ENCODE assay signal across 1 cellular context in genomic region chr1:44401256-44402228, GRCh38.
TF ChIP-seq lines count a peak whose summit lies in the region.

No MANE protein-coding gene starts in this region.

TF ChIP-seq in HepG2, 621 proteins besides CTCF, POLR2A, EP300 and RAD21 (continued from another document and continues in another):
- TF ChIP-seq ZBTB4 (CRISPR knock-in tag; IDR thresholded peaks at IDR 0.05; ENCODE audit: borderline replicate concordance) = no peak
- peak; percentile 35; the same call in 1 of the 2 replicates for TF ChIP-seq ELF1 (CRISPR knock-in tag; IDR thresholded peaks at IDR 0.05)
- TF ChIP-seq NCOR1 (IDR thresholded peaks at IDR 0.05; ENCODE audit: borderline replicate concordance, low read length) = peak; percentile 51; the same call in 1 of the 2 replicates
- TF ChIP-seq THAP11 (CRISPR knock-in tag; IDR thresholded peaks at IDR 0.05) = peak; percentile 64
- TF ChIP-seq NR2F2 (IDR thresholded peaks at IDR 0.05; ENCODE audit: borderline replicate concordance, low read depth) = 0 out of 2 replicates have a peak, but pooled peaks have one; percentile 24
- no peak for TF ChIP-seq ZNF670 (CRISPR knock-in tag; IDR thresholded peaks at IDR 0.05; ENCODE audit: borderline replicate concordance)
- peak; percentile 62 for TF ChIP-seq POLR2AphosphoS5 (IDR thresholded peaks at IDR 0.05; ENCODE audit: low read depth, low read length)
- 0 out of 2 replicates have a peak, but pooled peaks have one; percentile 42 for TF ChIP-seq SMAD3 (CRISPR knock-in tag; IDR thresholded peaks at IDR 0.05)
- TF ChIP-seq ASH2L (IDR thresholded peaks at IDR 0.05; ENCODE audit: insufficient read length, low read depth, low read length) = peak; percentile 85
- peak; percentile 53 for TF ChIP-seq SAP130 (CRISPR knock-in tag; IDR thresholded peaks at IDR 0.05; ENCODE audit: low read depth)
- no peak for TF ChIP-seq ATRX (CRISPR knock-in tag; IDR thresholded peaks at IDR 0.05; ENCODE audit: borderline replicate concordance)
- TF ChIP-seq ISL2 (CRISPR knock-in tag; IDR thresholded peaks at IDR 0.05) = no peak
- no peak for TF ChIP-seq TCF7L2 (IDR thresholded peaks at IDR 0.05; ENCODE audit: low read depth, low read length)
- TF ChIP-seq ETV5 (CRISPR knock-in tag; IDR thresholded peaks at IDR 0.05; ENCODE audit: borderline replicate concordance) = peak; percentile 37; the same call in 1 of the 2 replicates
- TF ChIP-seq NR2F6 (IDR thresholded peaks at IDR 0.05) = peak; percentile 22; the same call in 1 of the 2 replicates
- peak; percentile 46 for TF ChIP-seq NR2F6 (CRISPR knock-in tag; IDR thresholded peaks at IDR 0.05)
- TF ChIP-seq E2F2 (CRISPR knock-in tag; IDR thresholded peaks at IDR 0.05; ENCODE audit: borderline replicate concordance) = no peak
- no peak for TF ChIP-seq PCBP2 (optimal IDR thresholded peaks at IDR 0.05; ENCODE audit: low read depth, low read length, poor library complexity, severe bottlenecking)
- no peak for TF ChIP-seq TRIM22 (IDR thresholded peaks at IDR 0.05)
- TF ChIP-seq ARID5B (CRISPR knock-in tag; IDR thresholded peaks at IDR 0.05) = peak; percentile 82
- TF ChIP-seq HNF4A (CRISPR knock-in tag; IDR thresholded peaks at IDR 0.05) = peak; percentile 75
- 0 out of 2 replicates have a peak, but pooled peaks have one; percentile 20 for TF ChIP-seq ATF2 (CRISPR knock-in tag; IDR thresholded peaks at IDR 0.05)
- TF ChIP-seq NBN (conservative IDR thresholded peaks at IDR 0.05) = no peak
- TF ChIP-seq THAP7 (CRISPR knock-in tag; IDR thresholded peaks at IDR 0.05) = no peak
- no peak for TF ChIP-seq RBAK (CRISPR knock-in tag; IDR thresholded peaks at IDR 0.05)
- peak; percentile 64; the same call in 1 of the 2 replicates for TF ChIP-seq HMG20A (CRISPR knock-in tag; IDR thresholded peaks at IDR 0.05; ENCODE audit: borderline replicate concordance)
- TF ChIP-seq IRF2 (CRISPR knock-in tag; IDR thresholded peaks at IDR 0.05) = 0 out of 2 replicates have a peak, but pooled peaks have one; percentile 37
- 0 out of 2 replicates have a peak, but pooled peaks have one; percentile 10 for TF ChIP-seq ZNF792 (CRISPR knock-in tag; IDR thresholded peaks at IDR 0.05)
- peak; percentile 8; the same call in 1 of the 2 replicates for TF ChIP-seq FOXJ3 (CRISPR knock-in tag; IDR thresholded peaks at IDR 0.05; ENCODE audit: borderline replicate concordance)
- TF ChIP-seq PAWR (CRISPR knock-in tag; IDR thresholded peaks at IDR 0.05; ENCODE audit: borderline replicate concordance) = no peak
- TF ChIP-seq CEBPG (CRISPR knock-in tag; IDR thresholded peaks at IDR 0.05) = peak; percentile 69
- no peak for TF ChIP-seq CBX2 (IDR thresholded peaks at IDR 0.05; ENCODE audit: low read depth, low read length)
- no peak for TF ChIP-seq CBX2 (CRISPR knock-in tag; IDR thresholded peaks at IDR 0.05; ENCODE audit: low read depth)
- TF ChIP-seq ZKSCAN5 (CRISPR knock-in tag; IDR thresholded peaks at IDR 0.05) = no peak
- TF ChIP-seq ZNF317 (CRISPR knock-in tag; IDR thresholded peaks at IDR 0.05) = peak; percentile 55; the same call in 1 of the 2 replicates
- 0 out of 3 replicates have a peak, but pooled peaks have one; percentile 19 for TF ChIP-seq MXI1 (IDR thresholded peaks at IDR 0.05; ENCODE audit: borderline replicate concordance, low read depth, low read length)
- no peak for TF ChIP-seq ZNF619 (CRISPR knock-in tag; IDR thresholded peaks at IDR 0.05)
- TF ChIP-seq RFXAP (CRISPR knock-in tag; IDR thresholded peaks at IDR 0.05; ENCODE audit: borderline replicate concordance) = no peak
- TF ChIP-seq DRAP1 (CRISPR knock-in tag; IDR thresholded peaks at IDR 0.05) = peak; percentile 48; the same call in 1 of the 2 replicates
- no peak for TF ChIP-seq ZSCAN5A (CRISPR knock-in tag; IDR thresholded peaks at IDR 0.05; ENCODE audit: borderline replicate concordance)
- peak; percentile 18; the same call in 1 of the 2 replicates for TF ChIP-seq HOXA3 (CRISPR knock-in tag; IDR thresholded peaks at IDR 0.05)
- 0 out of 2 replicates have a peak, but pooled peaks have one; percentile 13 for TF ChIP-seq ZHX2 (IDR thresholded peaks at IDR 0.05; ENCODE audit: low read depth)
- no peak for TF ChIP-seq ZHX2 (CRISPR knock-in tag; IDR thresholded peaks at IDR 0.05; ENCODE audit: borderline replicate concordance)
- TF ChIP-seq SALL2 (CRISPR knock-in tag; IDR thresholded peaks at IDR 0.05) = no peak
